In genomic region chr9:99577351-99577750, GRCh38 we compare ENCODE assay signal across 3 cellular contexts.
"Had no signal": no experiment of that assay in that cellular context is flagged by ENCODE, and none has a peak within 500 bp of the region (broad histone marks: within the 10 kb centered on the region; RNA-seq: fewer than 3 reads in every experiment).

No MANE protein-coding gene starts in this region.

- ATAC-seq: Panc1, Right ventricle myocardium inferior, SK-N-SH treated with all-trans-retinoic acid at 6 μM for 48 hours had no signal
